9 cellular contexts compared by ENCODE assay signal in the genomic region with DNA sequence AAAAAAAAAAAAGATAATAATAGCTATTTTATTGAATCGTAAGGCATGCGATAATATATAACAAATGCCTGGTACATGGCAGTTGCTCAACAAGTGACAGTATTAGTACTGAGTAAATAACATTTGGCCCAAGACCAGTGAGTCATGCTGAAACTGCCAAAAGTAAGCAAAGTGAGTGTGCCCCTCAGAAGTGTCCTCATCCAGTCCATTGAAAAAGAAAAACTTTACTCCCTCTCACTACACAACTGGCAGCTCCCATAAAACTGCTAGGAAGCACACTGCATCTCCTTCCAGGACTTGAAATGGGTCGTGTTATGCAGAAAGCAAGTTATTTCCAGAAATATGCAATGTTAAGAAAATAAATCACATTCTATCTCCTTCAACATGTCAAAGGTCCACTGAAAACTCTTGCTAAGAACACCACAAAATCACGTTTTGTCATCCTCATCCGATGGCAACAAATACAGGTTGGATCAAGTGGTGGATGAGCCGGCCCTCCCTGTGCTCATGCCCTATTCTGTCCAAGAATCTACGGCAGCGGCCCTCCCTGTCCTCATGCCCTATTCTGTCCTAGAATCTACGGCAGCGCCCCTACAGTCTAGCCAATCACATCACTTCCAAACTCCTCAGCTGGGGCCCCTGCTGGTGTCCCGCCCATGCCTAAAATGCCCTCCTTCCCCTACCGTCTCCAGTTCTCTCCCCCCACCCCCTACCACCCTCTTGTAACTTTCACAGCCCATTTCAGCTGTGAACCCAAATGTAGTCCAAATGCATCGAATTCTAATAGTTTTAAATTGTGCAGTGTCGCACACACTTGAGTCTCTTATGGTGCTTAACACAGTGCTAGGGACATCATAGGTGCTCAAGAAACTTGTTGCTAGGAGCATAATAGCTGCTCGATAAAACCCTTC. TPM values are rescaled to one million over a fixed set of nuclear protein-coding genes. Genes with fewer than 3 reads are reported as not detected.
A peak's percentile ranks its signal among the peaks of the same experiment; 100 is the strongest.
DNase-seq lines count a peak whose midpoint lies in the region; ATAC-seq and TF ChIP-seq lines count a peak whose summit lies in the region.
"Had no signal": no experiment of that assay in that cellular context is flagged by ENCODE, and none has a peak within 500 bp of the region (broad histone marks: within the 10 kb centered on the region; RNA-seq: fewer than 3 reads in every experiment).

No MANE protein-coding gene starts in this region.

- H3K79me2 ChIP-seq in DOHH2 (ENCODE audit: control insufficient read depth, low read length) = peaks cover 88% of the 10 kb centered on the region

- H3K9me3 ChIP-seq in DOHH2 (ENCODE audit: control insufficient read depth, insufficient read depth, low read length) (no peaks in the 10 kb centered on the region), endodermal cell (ENCODE audit: control insufficient read depth, low read length) (no peaks in the 10 kb centered on the region)
- H3K9me3 ChIP-seq: heart right ventricle had no signal

- TF ChIP-seq CTCF in DOHH2 (IDR thresholded peaks at IDR 0.05; ENCODE audit: low read depth, low read length, poor library complexity, severe bottlenecking) (peak; percentile 51), endodermal cell (conservative IDR thresholded peaks at IDR 0.05) (peak; percentile 52), neural crest cell (conservative IDR thresholded peaks at IDR 0.05) (no peak)

- H3K36me3 Mint-ChIP-seq in endodermal cell (ENCODE audit: low read depth) (peaks cover 18% of the 10 kb centered on the region), neural crest cell (ENCODE audit: low read depth) (peaks cover 6% of the 10 kb centered on the region)

- 52% methylated on average over 11 to 15 of the region's 15 CpGs for WGBS in endodermal cell (ENCODE audit: insufficient coverage in 1 of 2, insufficient read length in 1 of 2), 2 experiments

- H3K4me2 ChIP-seq in DOHH2 (ENCODE audit: low read length) = peak overlapping the region; percentile 76

- no peak overlapping the region for H3K27ac Mint-ChIP-seq in endodermal cell
- no peak overlapping the region for H3K27ac Mint-ChIP-seq in neural crest cell (ENCODE audit: unreplicated experiment)

- H3K9ac ChIP-seq in endodermal cell (ENCODE audit: extremely low read depth, low read length, poor library complexity, severe bottlenecking) = no peak overlapping the region

- H3K27me3 ChIP-seq in DOHH2 (ENCODE audit: control insufficient read depth, low read length) (no peaks in the 10 kb centered on the region), endodermal cell (ENCODE audit: control insufficient read depth, insufficient read depth, low read length, poor library complexity, severe bottlenecking) (no peaks in the 10 kb centered on the region)

- H3K4me1 Mint-ChIP-seq in endodermal cell = peaks cover 12% of the 10 kb centered on the region
- peaks cover 58% of the 10 kb centered on the region for H3K4me1 Mint-ChIP-seq in neural crest cell

- ATAC-seq in left lobe of liver = no peak
- ATAC-seq in HG02981 (IDR thresholded peaks at IDR 0.05; ENCODE audit: unreplicated experiment) = no peak
- ATAC-seq in HG03097 (IDR thresholded peaks at IDR 0.05; ENCODE audit: low FRiP score, unreplicated experiment) = no peak

- H3K4me1 ChIP-seq in DOHH2 (ENCODE audit: control insufficient read depth, low read length) (peaks cover 45% of the 10 kb centered on the region), endodermal cell (ENCODE audit: control insufficient read depth, insufficient read depth, low read length) (no peaks in the 10 kb centered on the region)

- H3K4me3 Mint-ChIP-seq in endodermal cell (peak overlapping the region; percentile 80), neural crest cell (peak overlapping the region; percentile 92)

- H4K20me1 ChIP-seq in DOHH2 (ENCODE audit: control insufficient read depth, insufficient read depth, low read depth, low read length) = peaks cover 21% of the 10 kb centered on the region; the same call in 1 of the 2 replicates

- H3K9me2 ChIP-seq in DOHH2 (replicated peaks; ENCODE audit: control insufficient read depth, low read length) = no peaks in the 10 kb centered on the region

- H3K9me3 Mint-ChIP-seq in endodermal cell (no peaks in the 10 kb centered on the region), neural crest cell (no peaks in the 10 kb centered on the region)

- peaks cover under 1% of the 10 kb centered on the region; the same call in 1 of the 2 replicates for H3F3A ChIP-seq in DOHH2 (ENCODE audit: control insufficient read depth, insufficient read depth)

- H3K4me3 ChIP-seq in DOHH2 (ENCODE audit: low read length) = peak overlapping the region; percentile 91
- H3K4me3 ChIP-seq in endodermal cell (ENCODE audit: low read length) = peak overlapping the region; percentile 86

- H3K36me3 ChIP-seq in DOHH2 (ENCODE audit: control insufficient read depth, low read length) = peaks cover 63% of the 10 kb centered on the region
- peaks cover 17% of the 10 kb centered on the region for H3K36me3 ChIP-seq in endodermal cell (ENCODE audit: control insufficient read depth, insufficient read depth, low read length)

- H3K27ac ChIP-seq in DOHH2 (ENCODE audit: low read depth, low read length) (no peak overlapping the region), endodermal cell (ENCODE audit: low read depth, low read length) (no peak overlapping the region)

- peaks cover 10% of the 10 kb centered on the region for H3K27me3 Mint-ChIP-seq in endodermal cell (ENCODE audit: insufficient read depth)
- peaks cover 10% of the 10 kb centered on the region for H3K27me3 Mint-ChIP-seq in neural crest cell (ENCODE audit: low read depth)

- DNase-seq in NAMALWA (ENCODE audit: low spot score) (peak; percentile 71), endodermal cell (peak; percentile 86), neural crest cell (ENCODE audit: low read depth, low spot score) (no peak), LoVo (ENCODE audit: low spot score) (no peak), left lobe of liver (ENCODE audit: low spot score) (no peak)

RNA-seq across cellular contexts. Expression of a gene that starts 12.5 kb away (rescaled TPM):
- total RNA-seq in endodermal cell (10 to 100 TPM; 26.0 to 32.9 TPM), neural crest cell (70.8 and 75.6 TPM in 2 replicates), left lobe of liver (7.0 TPM)
- polyA plus RNA-seq in endodermal cell (2013, experiment 1 of 2) = 21.0 TPM
- 18.5 TPM for polyA plus RNA-seq in endodermal cell (2013, experiment 2 of 2)

Comparison
In these comparisons a context has a peak if more than half of its experiments do, and no peak if none do; other contexts are left out.
1. DNase-seq: peak in NAMALWA (single experiment) and endodermal cell (single experiment); none in neural crest cell (single experiment), LoVo (single experiment) and left lobe of liver (single experiment).